Comparison of ENCODE assay signal across 8 cellular contexts in the genomic region with DNA sequence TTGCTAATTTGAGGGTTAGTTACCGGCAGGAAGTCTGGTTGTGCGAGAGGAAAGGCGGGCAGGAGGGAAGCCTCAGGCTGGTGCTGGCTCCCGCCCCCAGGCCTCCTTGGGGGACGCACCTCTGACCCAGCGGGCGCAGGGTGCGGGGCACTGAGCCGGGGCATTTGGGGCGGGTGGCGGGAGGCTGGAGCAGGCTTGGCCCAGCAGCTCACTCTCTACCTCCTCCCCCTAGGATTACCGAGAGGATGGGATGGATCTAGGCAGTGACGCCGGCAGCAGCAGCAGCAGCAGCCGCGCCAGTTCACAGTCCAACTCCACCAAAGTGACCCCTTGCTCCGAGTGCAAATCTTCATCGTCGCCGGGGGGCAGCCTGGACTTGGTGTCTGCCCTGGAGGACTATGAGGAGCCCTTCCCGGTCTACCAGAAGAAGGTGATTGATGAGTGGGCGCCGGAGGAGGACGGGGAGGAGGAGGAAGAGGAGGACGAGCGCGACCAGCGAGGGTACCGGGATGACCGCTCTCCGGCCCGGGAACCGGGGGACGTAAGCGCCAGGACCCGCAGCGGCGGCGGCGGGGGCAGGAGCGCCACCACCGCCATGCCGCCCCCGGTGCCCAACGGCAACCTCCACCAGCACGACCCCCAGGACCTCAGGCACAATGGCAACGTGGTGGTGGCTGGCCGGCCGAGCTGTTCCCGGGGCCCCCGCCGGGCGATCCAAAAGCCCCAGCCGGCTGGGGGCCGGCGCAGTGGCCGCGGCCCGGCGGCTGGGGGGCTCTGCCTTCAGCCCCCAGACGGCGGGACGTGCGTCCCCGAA.
DNase-seq lines count a peak whose midpoint lies in the region; ATAC-seq, FAIRE-seq and TF ChIP-seq lines count a peak whose summit lies in the region.

No MANE protein-coding gene starts in this region.

- DNase-seq in C1 segment of cervical spinal cord (lab: John Stamatoyannopoulos, UW) (peak in 12 of 14 donors; percentile 47 to 85 (median 65)), GM19239 (ENCODE audit: insufficient read length, low spot score) (peak; percentile 49), M059J (ENCODE audit: low read depth) (peak; percentile 96), Right ventricle myocardium superior (peak; percentile 79), omental fat pad (ENCODE audit: low spot score) (no peak), NCI-H1417 treated with DMSO at 0.1 percent for 48 hours (lab: John Stamatoyannopoulos, UW) (no peak)

- intact Hi-C loops in Right ventricle myocardium superior (cut with DNase I): loop anchor here (5.0 kb wide), 1 partner anchor 33 kb away; no protein-coding TSS in a partner anchor

- no peak for FAIRE-seq in GM19239 (lab: Jason Lieb, UNC)

- TF ChIP-seq CTCF in omental fat pad (IDR thresholded peaks at IDR 0.05): no peak

- ATAC-seq in Right ventricle myocardium superior (ENCODE audit: poor library complexity) (peak; percentile 60), omental fat pad (ENCODE audit: low FRiP score) (peak; percentile 25), HG03097 (IDR thresholded peaks at IDR 0.05; ENCODE audit: low FRiP score, unreplicated experiment) (no peak)

- peak overlapping the region; percentile 79 for H3K27ac ChIP-seq in adipose tissue (ENCODE audit: low read depth, low read length)

- WGBS in adipose tissue, 3 donors: 0 to 1% (median 1%) methylated on average over 47 to 65 of the region's 65 CpGs

Comparison
In these comparisons a context has a peak if more than half of its experiments do, and no peak if none do; other contexts are left out.
1. DNase-seq: peak in C1 segment of cervical spinal cord (12 of 14), GM19239 (single experiment), M059J (single experiment) and Right ventricle myocardium superior (single experiment); none in omental fat pad (single experiment) and NCI-H1417 treated with DMSO at 0.1 percent for 48 hours (single experiment).